Comparison of ENCODE assay signal across 8 cellular contexts in genomic region chrX:8971116-8971515, GRCh38.
A peak's percentile ranks its signal among the peaks of the same experiment; 100 is the strongest.
DNase-seq lines count a peak whose midpoint lies in the region; ATAC-seq and TF ChIP-seq lines count a peak whose summit lies in the region.

No MANE protein-coding gene starts in this region.

- ATAC-seq in stimulated activated effector memory CD8-positive, alpha-beta T cell treated with anti-CD3 and anti-CD28 coated beads, Interleukin-12 subunit alpha, Interleukin-12 subunit beta, amount 100 ng/mL, for 72 hours, result peak; percentile 51

- H3K36me3 ChIP-seq in H7 (replicated peaks; ENCODE audit: control insufficient read depth, insufficient read depth, low read length), result no peaks in the 10 kb centered on the region

- H3K27me3 ChIP-seq in H7 (ENCODE audit: control insufficient read depth, insufficient read depth, low read length), result no peaks in the 10 kb centered on the region

- no peaks in the 10 kb centered on the region for H3K36me3 Mint-ChIP-seq in stimulated activated effector memory CD8-positive, alpha-beta T cell treated with anti-CD3 and anti-CD28 coated beads, Interleukin-12 subunit alpha, Interleukin-12 subunit beta, amount 100 ng/mL, for 72 hours

- no peak overlapping the region for H3K27ac ChIP-seq in RWPE1

- no peaks in the 10 kb centered on the region for H3K4me1 Mint-ChIP-seq in stimulated activated effector memory CD8-positive, alpha-beta T cell treated with anti-CD3 and anti-CD28 coated beads, Interleukin-12 subunit alpha, Interleukin-12 subunit beta, amount 100 ng/mL, for 72 hours

- POLR2A ChIA-PET in HEK293T (lab: Yijun Ruan, JAX) (no interaction called here), RWPE1 (lab: Yijun Ruan, JAX; ENCODE audit: low non-redundant PET) (no interaction called here)

- H3K9me3 Mint-ChIP-seq in stimulated activated effector memory CD8-positive, alpha-beta T cell treated with anti-CD3 and anti-CD28 coated beads, Interleukin-12 subunit alpha, Interleukin-12 subunit beta, amount 100 ng/mL, for 72 hours, result no peaks in the 10 kb centered on the region

- no peak overlapping the region for H3K4me3 Mint-ChIP-seq in stimulated activated effector memory CD8-positive, alpha-beta T cell treated with anti-CD3 and anti-CD28 coated beads, Interleukin-12 subunit alpha, Interleukin-12 subunit beta, amount 100 ng/mL, for 72 hours

- no peak overlapping the region for H3K27ac Mint-ChIP-seq in stimulated activated effector memory CD8-positive, alpha-beta T cell treated with anti-CD3 and anti-CD28 coated beads, Interleukin-12 subunit alpha, Interleukin-12 subunit beta, amount 100 ng/mL, for 72 hours

- TF ChIP-seq CTCF in RWPE1 (conservative IDR thresholded peaks at IDR 0.05; ENCODE audit: low read depth) (peak; percentile 21), fibroblast of the aortic adventitia (IDR thresholded peaks at IDR 0.05; ENCODE audit: insufficient read depth, low read length) (peak; percentile 38)

- CTCF ChIA-PET in HEK293T (lab: Yijun Ruan, JAX), result no interaction called here
- CTCF ChIA-PET in RWPE1 (lab: Yijun Ruan, JAX), result interaction anchor here (0.7 kb wide), 1 partner anchor 737 kb away, joined by 3 read pairs; no protein-coding TSS in a partner anchor

- DNase-seq in DMS53 (lab: John Stamatoyannopoulos, UW) (peak; percentile 52), HEK293T (ENCODE audit: extremely low spot score) (peak; percentile 14), RWPE1 (ENCODE audit: low spot score) (peak; percentile 8), fibroblast of the aortic adventitia (ENCODE audit: low read depth) (peak; percentile 68), NCI-H2227 (lab: John Stamatoyannopoulos, UW; ENCODE audit: unreplicated experiment) (no peak), H7 (no peak)
- no peak for DNase-seq in stimulated activated effector memory CD8-positive, alpha-beta T cell treated with anti-CD3 and anti-CD28 coated beads, Interleukin-12 subunit alpha, Interleukin-12 subunit beta, amount 100 ng/mL, for 72 hours (ENCODE audit: low spot score in 2 of 2)
- no peak for DNase-seq in stimulated activated CD4-positive, alpha-beta T cell treated with anti-CD3 and anti-CD28 coated beads, Interleukin-15, amount 100 ng/mL, for 24 hours

- H3K4me3 ChIP-seq in fibroblast of the aortic adventitia (ENCODE audit: low read depth, low read length), result no peak overlapping the region
- no peak overlapping the region for H3K4me3 ChIP-seq in H7 (ENCODE audit: insufficient read depth, low read depth, low read length)

TF ChIP-seq in HEK293T, 16 proteins besides CTCF, POLR2A, EP300 and RAD21:
- TF ChIP-seq LEF1 (IDR thresholded peaks at IDR 0.05; ENCODE audit: borderline replicate concordance) (no peak), SP1 (IDR thresholded peaks at IDR 0.05) (no peak)

Comparison
In these comparisons a context has a peak if more than half of its experiments do, and no peak if none do; other contexts are left out.
1. DNase-seq: peak in DMS53 (single experiment), HEK293T (single experiment), RWPE1 (single experiment) and fibroblast of the aortic adventitia (single experiment); none in stimulated activated effector memory CD8-positive, alpha-beta T cell treated with anti-CD3 and anti-CD28 coated beads, Interleukin-12 subunit alpha, Interleukin-12 subunit beta, amount 100 ng/mL, for 72 hours (0 of 2), NCI-H2227 (single experiment), H7 (single experiment) and stimulated activated CD4-positive, alpha-beta T cell treated with anti-CD3 and anti-CD28 coated beads, Interleukin-15, amount 100 ng/mL, for 24 hours (single experiment).